Comparison of ENCODE assay signal across 1 cellular context in the genomic region with DNA sequence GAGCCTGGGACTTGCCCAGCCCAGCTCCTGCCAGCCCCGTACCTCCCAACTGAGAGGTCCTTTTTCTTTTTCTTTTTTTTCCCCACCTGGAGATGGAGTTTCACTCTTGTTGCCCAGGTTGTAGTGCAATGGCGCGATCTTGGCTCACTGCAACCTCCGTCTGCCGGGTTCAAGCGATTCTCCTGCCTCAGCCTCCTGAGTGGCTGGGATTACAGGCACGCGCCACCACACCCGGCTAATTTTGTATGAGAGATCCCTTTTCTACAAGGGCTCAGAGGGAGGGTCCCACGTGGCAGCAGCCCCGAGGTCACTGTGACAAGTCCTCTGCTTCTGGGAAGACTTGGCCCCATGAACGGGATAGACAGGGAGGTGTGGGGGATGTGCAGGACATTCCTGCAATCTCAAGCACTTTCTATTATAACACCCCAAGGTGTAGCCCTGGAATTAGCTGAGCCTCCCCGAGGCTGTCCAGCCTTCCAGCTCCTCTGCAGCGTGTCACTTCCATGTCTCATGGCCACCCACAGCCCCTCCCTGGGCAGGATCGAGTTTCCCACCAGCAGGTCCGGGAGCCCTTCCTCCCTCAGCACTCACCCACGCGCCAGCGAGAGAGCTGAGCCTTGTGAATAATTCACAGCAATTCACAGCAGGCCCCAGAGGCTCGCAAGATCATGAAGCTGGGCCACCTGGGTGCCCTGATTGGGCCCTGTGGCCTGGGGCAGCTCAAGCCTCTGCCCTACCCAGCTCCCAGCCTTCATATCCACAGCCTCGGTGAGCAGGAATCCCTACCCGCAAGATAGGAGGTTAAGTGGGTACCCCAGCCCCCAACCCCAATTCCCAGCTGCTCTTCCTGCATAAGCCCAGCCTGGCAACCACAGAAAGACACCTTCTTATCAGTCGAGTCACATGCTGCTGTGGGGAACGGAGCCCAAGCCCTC.
TF ChIP-seq lines count a peak whose summit lies in the region.

No MANE protein-coding gene starts in this region.

TF ChIP-seq in endothelial cell of umbilical vein, 7 proteins besides CTCF, POLR2A, EP300 and RAD21 (continued from another document):
- TF ChIP-seq JUN (IDR thresholded peaks at IDR 0.05; ENCODE audit: borderline replicate concordance, insufficient read depth, insufficient read length, low read depth) = no peak
- TF ChIP-seq FOS (IDR thresholded peaks at IDR 0.05; ENCODE audit: borderline replicate concordance, insufficient read depth, low read length) = no peak
- no peak for TF ChIP-seq POLR2AphosphoS5 (IDR thresholded peaks at IDR 0.05; ENCODE audit: insufficient read depth, low read depth, low read length)
- no peak for TF ChIP-seq GATA2 (IDR thresholded peaks at IDR 0.05; ENCODE audit: insufficient read depth, insufficient read length, low read depth, low read length)
